1 cellular context compared by ENCODE assay signal in the genomic region with DNA sequence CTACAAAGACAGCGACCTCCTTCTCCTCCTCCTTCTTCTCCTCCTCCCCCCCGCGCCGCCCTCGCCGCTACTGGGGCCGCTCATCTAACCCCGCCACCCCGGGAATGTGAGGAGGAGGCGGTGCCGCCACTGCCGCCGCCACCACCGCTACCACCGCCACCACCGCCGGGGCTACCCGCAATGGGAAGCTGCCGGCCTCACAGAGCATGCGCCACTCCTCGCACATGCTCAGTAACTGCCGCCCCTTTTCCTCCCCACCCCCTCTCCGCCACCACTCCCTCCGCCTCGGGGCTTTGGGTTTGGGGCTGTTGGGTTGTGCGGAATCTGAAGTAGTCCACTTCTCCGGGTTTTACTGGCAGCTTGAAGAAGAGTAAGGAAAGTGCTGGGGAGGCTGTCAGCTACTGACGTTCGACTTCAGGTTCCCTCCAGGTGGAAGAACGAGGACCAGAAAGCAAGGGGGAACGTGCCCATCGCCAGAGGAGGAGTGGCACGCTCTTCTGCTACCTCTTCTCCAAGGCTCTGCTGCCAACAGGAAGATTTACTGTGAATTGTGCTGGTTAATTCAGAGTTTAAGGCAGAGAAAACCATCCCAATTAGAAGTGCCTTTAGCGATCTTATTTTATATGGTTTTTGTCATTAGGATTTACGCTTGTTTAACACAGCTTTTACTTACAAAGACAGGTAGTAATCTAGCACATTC.
TF ChIP-seq lines count a peak whose summit lies in the region.

A gene with protein sequence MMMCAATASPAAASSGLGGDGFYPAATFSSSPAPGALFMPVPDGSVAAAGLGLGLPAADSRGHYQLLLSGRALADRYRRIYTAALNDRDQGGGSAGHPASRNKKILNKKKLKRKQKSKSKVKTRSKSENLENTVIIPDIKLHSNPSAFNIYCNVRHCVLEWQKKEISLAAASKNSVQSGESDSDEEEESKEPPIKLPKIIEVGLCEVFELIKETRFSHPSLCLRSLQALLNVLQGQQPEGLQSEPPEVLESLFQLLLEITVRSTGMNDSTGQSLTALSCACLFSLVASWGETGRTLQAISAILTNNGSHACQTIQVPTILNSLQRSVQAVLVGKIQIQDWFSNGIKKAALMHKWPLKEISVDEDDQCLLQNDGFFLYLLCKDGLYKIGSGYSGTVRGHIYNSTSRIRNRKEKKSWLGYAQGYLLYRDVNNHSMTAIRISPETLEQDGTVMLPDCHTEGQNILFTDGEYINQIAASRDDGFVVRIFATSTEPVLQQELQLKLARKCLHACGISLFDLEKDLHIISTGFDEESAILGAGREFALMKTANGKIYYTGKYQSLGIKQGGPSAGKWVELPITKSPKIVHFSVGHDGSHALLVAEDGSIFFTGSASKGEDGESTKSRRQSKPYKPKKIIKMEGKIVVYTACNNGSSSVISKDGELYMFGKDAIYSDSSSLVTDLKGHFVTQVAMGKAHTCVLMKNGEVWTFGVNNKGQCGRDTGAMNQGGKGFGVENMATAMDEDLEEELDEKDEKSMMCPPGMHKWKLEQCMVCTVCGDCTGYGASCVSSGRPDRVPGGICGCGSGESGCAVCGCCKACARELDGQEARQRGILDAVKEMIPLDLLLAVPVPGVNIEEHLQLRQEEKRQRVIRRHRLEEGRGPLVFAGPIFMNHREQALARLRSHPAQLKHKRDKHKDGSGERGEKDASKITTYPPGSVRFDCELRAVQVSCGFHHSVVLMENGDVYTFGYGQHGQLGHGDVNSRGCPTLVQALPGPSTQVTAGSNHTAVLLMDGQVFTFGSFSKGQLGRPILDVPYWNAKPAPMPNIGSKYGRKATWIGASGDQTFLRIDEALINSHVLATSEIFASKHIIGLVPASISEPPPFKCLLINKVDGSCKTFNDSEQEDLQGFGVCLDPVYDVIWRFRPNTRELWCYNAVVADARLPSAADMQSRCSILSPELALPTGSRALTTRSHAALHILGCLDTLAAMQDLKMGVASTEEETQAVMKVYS (N-terminal part only) (minus strand): TSS at position 190 of the 700 bp plus-strand sequence. CDS start 319 bp downstream, outside the sequence.

TF ChIP-seq in HepG2, 621 proteins besides CTCF, POLR2A, EP300 and RAD21 (continued from another document and continues in another):
- TF ChIP-seq, protein P1, sequence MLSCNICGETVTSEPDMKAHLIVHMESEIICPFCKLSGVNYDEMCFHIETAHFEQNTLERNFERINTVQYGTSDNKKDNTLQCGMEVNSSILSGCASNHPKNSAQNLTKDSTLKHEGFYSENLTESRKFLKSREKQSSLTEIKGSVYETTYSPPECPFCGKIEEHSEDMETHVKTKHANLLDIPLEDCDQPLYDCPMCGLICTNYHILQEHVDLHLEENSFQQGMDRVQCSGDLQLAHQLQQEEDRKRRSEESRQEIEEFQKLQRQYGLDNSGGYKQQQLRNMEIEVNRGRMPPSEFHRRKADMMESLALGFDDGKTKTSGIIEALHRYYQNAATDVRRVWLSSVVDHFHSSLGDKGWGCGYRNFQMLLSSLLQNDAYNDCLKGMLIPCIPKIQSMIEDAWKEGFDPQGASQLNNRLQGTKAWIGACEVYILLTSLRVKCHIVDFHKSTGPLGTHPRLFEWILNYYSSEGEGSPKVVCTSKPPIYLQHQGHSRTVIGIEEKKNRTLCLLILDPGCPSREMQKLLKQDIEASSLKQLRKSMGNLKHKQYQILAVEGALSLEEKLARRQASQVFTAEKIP (CRISPR knock-in tag; IDR thresholded peaks at IDR 0.05; ENCODE audit: borderline replicate concordance), result no peak
- TF ChIP-seq HNRNPLL (IDR thresholded peaks at IDR 0.05; ENCODE audit: low read depth, low read length, poor library complexity, severe bottlenecking), result peak; percentile 93
- peak; percentile 86; the same call in 1 of the 2 replicates for TF ChIP-seq ZIK1 (CRISPR knock-in tag; IDR thresholded peaks at IDR 0.05; ENCODE audit: borderline replicate concordance, low read depth)
- TF ChIP-seq TCF7 (IDR thresholded peaks at IDR 0.05; ENCODE audit: low read depth), result no peak
- TF ChIP-seq ZNF629 (CRISPR knock-in tag; conservative IDR thresholded peaks at IDR 0.05), result no peak; the same call in 1 of the 2 replicates
- no peak for TF ChIP-seq ZNF878 (CRISPR knock-in tag; IDR thresholded peaks at IDR 0.05)
- TF ChIP-seq, protein P2, sequence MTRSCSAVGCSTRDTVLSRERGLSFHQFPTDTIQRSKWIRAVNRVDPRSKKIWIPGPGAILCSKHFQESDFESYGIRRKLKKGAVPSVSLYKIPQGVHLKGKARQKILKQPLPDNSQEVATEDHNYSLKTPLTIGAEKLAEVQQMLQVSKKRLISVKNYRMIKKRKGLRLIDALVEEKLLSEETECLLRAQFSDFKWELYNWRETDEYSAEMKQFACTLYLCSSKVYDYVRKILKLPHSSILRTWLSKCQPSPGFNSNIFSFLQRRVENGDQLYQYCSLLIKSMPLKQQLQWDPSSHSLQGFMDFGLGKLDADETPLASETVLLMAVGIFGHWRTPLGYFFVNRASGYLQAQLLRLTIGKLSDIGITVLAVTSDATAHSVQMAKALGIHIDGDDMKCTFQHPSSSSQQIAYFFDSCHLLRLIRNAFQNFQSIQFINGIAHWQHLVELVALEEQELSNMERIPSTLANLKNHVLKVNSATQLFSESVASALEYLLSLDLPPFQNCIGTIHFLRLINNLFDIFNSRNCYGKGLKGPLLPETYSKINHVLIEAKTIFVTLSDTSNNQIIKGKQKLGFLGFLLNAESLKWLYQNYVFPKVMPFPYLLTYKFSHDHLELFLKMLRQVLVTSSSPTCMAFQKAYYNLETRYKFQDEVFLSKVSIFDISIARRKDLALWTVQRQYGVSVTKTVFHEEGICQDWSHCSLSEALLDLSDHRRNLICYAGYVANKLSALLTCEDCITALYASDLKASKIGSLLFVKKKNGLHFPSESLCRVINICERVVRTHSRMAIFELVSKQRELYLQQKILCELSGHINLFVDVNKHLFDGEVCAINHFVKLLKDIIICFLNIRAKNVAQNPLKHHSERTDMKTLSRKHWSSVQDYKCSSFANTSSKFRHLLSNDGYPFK (CRISPR knock-in tag; IDR thresholded peaks at IDR 0.05; ENCODE audit: borderline replicate concordance), result peak; percentile 64; the same call in 1 of the 2 replicates
- 0 out of 2 replicates have a peak, but pooled peaks have one; percentile 83 for TF ChIP-seq ZNF124 (CRISPR knock-in tag; IDR thresholded peaks at IDR 0.05)
- TF ChIP-seq, protein P3, sequence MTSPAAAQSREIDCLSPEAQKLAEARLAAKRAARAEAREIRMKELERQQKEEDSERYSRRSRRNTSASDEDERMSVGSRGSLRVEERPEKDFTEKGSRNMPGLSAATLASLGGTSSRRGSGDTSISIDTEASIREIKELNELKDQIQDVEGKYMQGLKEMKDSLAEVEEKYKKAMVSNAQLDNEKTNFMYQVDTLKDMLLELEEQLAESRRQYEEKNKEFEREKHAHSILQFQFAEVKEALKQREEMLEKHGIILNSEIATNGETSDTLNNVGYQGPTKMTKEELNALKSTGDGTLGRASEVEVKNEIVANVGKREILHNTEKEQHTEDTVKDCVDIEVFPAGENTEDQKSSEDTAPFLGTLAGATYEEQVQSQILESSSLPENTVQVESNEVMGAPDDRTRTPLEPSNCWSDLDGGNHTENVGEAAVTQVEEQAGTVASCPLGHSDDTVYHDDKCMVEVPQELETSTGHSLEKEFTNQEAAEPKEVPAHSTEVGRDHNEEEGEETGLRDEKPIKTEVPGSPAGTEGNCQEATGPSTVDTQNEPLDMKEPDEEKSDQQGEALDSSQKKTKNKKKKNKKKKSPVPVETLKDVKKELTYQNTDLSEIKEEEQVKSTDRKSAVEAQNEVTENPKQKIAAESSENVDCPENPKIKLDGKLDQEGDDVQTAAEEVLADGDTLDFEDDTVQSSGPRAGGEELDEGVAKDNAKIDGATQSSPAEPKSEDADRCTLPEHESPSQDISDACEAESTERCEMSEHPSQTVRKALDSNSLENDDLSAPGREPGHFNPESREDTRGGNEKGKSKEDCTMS (CRISPR knock-in tag; conservative IDR thresholded peaks at IDR 0.05), result no peak
- peak; percentile 22; the same call in 1 of the 2 replicates for TF ChIP-seq ZBTB21 (CRISPR knock-in tag; IDR thresholded peaks at IDR 0.05)
- TF ChIP-seq NRL (CRISPR knock-in tag; IDR thresholded peaks at IDR 0.05; ENCODE audit: borderline replicate concordance), result no peak
- peak; percentile 48; the same call in 1 of the 2 replicates for TF ChIP-seq CEBPG (CRISPR knock-in tag; IDR thresholded peaks at IDR 0.05)
- TF ChIP-seq HNRNPL (IDR thresholded peaks at IDR 0.05; ENCODE audit: low read depth, low read length), result no peak
- TF ChIP-seq, protein P4, sequence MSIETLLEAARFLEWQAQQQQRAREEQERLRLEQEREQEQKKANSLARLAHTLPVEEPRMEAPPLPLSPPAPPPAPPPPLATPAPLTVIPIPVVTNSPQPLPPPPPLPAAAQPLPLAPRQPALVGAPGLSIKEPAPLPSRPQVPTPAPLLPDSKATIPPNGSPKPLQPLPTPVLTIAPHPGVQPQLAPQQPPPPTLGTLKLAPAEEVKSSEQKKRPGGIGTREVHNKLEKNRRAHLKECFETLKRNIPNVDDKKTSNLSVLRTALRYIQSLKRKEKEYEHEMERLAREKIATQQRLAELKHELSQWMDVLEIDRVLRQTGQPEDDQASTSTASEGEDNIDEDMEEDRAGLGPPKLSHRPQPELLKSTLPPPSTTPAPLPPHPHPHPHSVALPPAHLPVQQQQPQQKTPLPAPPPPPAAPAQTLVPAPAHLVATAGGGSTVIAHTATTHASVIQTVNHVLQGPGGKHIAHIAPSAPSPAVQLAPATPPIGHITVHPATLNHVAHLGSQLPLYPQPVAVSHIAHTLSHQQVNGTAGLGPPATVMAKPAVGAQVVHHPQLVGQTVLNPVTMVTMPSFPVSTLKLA (IDR thresholded peaks at IDR 0.05), result 0 out of 2 replicates have a peak, but pooled peaks have one; percentile 3
- TF ChIP-seq, protein P5, sequence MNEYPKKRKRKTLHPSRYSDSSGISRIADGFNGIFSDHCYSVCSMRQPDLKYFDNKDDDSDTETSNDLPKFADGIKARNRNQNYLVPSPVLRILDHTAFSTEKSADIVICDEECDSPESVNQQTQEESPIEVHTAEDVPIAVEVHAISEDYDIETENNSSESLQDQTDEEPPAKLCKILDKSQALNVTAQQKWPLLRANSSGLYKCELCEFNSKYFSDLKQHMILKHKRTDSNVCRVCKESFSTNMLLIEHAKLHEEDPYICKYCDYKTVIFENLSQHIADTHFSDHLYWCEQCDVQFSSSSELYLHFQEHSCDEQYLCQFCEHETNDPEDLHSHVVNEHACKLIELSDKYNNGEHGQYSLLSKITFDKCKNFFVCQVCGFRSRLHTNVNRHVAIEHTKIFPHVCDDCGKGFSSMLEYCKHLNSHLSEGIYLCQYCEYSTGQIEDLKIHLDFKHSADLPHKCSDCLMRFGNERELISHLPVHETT (CRISPR knock-in tag; conservative IDR thresholded peaks at IDR 0.05), result peak; percentile 63
- TF ChIP-seq, protein P6, sequence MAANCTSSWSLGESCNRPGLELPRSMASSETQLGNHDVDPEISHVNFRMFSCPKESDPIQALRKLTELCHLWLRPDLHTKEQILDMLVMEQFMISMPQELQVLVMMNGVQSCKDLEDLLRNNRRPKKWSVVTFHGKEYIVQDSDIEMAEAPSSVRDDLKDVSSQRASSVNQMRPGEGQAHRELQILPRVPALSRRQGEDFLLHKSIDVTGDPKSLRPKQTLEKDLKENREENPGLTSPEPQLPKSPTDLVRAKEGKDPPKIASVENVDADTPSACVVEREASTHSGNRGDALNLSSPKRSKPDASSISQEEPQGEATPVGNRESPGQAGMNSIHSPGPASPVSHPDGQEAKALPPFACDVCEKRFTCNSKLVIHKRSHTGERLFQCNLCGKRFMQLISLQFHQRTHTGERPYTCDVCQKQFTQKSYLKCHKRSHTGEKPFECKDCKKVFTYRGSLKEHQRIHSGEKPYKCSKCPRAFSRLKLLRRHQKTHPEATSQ (CRISPR knock-in tag; IDR thresholded peaks at IDR 0.05; ENCODE audit: borderline replicate concordance), result peak; percentile 25; the same call in 1 of the 2 replicates
- no peak for TF ChIP-seq JUNB (CRISPR knock-in tag; IDR thresholded peaks at IDR 0.05; ENCODE audit: borderline replicate concordance)
- TF ChIP-seq KLF6 (CRISPR knock-in tag; IDR thresholded peaks at IDR 0.05), result peak; percentile 84; the same call in 1 of the 2 replicates
- no peak for TF ChIP-seq ZNF329 (CRISPR knock-in tag; IDR thresholded peaks at IDR 0.05; ENCODE audit: low read depth)
- TF ChIP-seq TOE1 (CRISPR knock-in tag; IDR thresholded peaks at IDR 0.05), result no peak
- peak; percentile 81; the same call in 1 of the 2 replicates for TF ChIP-seq YEATS2 (CRISPR knock-in tag; IDR thresholded peaks at IDR 0.05; ENCODE audit: borderline replicate concordance)
- no peak for TF ChIP-seq ZNF207 (IDR thresholded peaks at IDR 0.05; ENCODE audit: borderline replicate concordance)
- TF ChIP-seq ETV5 (CRISPR knock-in tag; IDR thresholded peaks at IDR 0.05; ENCODE audit: borderline replicate concordance), result peak; percentile 70
- 0 out of 2 replicates have a peak, but pooled peaks have one; percentile 49 for TF ChIP-seq ZNF451 (CRISPR knock-in tag; IDR thresholded peaks at IDR 0.05)
- TF ChIP-seq PHF5A (CRISPR knock-in tag; IDR thresholded peaks at IDR 0.05; ENCODE audit: low read depth, unreplicated experiment), result peak; percentile 67
- TF ChIP-seq ZNF75D (CRISPR knock-in tag; IDR thresholded peaks at IDR 0.05; ENCODE audit: borderline replicate concordance), result no peak
- TF ChIP-seq CBX5 (CRISPR knock-in tag; IDR thresholded peaks at IDR 0.05; ENCODE audit: borderline replicate concordance), result peak; percentile 72; the same call in 1 of the 2 replicates
- no peak for TF ChIP-seq ZNF839 (CRISPR knock-in tag; IDR thresholded peaks at IDR 0.05; ENCODE audit: borderline replicate concordance)
- TF ChIP-seq, protein P7, sequence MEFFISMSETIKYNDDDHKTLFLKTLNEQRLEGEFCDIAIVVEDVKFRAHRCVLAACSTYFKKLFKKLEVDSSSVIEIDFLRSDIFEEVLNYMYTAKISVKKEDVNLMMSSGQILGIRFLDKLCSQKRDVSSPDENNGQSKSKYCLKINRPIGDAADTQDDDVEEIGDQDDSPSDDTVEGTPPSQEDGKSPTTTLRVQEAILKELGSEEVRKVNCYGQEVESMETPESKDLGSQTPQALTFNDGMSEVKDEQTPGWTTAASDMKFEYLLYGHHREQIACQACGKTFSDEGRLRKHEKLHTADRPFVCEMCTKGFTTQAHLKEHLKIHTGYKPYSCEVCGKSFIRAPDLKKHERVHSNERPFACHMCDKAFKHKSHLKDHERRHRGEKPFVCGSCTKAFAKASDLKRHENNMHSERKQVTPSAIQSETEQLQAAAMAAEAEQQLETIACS (CRISPR knock-in tag; IDR thresholded peaks at IDR 0.05), result no peak
- TF ChIP-seq, protein P8, sequence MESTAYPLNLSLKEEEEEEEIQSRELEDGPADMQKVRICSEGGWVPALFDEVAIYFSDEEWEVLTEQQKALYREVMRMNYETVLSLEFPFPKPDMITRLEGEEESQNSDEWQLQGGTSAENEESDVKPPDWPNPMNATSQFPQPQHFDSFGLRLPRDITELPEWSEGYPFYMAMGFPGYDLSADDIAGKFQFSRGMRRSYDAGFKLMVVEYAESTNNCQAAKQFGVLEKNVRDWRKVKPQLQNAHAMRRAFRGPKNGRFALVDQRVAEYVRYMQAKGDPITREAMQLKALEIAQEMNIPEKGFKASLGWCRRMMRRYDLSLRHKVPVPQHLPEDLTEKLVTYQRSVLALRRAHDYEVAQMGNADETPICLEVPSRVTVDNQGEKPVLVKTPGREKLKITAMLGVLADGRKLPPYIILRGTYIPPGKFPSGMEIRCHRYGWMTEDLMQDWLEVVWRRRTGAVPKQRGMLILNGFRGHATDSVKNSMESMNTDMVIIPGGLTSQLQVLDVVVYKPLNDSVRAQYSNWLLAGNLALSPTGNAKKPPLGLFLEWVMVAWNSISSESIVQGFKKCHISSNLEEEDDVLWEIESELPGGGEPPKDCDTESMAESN (CRISPR knock-in tag; conservative IDR thresholded peaks at IDR 0.05), result 0 out of 2 replicates have a peak, but pooled peaks have one; percentile 30
- 0 out of 2 replicates have a peak, but pooled peaks have one; percentile 56 for TF ChIP-seq ZFP1 (CRISPR knock-in tag; IDR thresholded peaks at IDR 0.05)
- TF ChIP-seq ZKSCAN5 (CRISPR knock-in tag; IDR thresholded peaks at IDR 0.05), result no peak
